In genomic region chr16:4624827-4625616, GRCh38 we compare ENCODE assay signal across 8 cellular contexts.
DNase-seq lines count a peak whose midpoint lies in the region; ATAC-seq and TF ChIP-seq lines count a peak whose summit lies in the region.

No MANE protein-coding gene starts in this region.

- H3K27ac ChIP-seq in C4-2B (peak overlapping the region; percentile 97), iPS-18a (ENCODE audit: low read length) (peak overlapping the region; percentile 1), skin epidermis (peak overlapping the region; percentile 77 to 100 (median 96))

- ATAC-seq in GM19397 (IDR thresholded peaks at IDR 0.05; ENCODE audit: unreplicated experiment) = peak; percentile 51
- ATAC-seq in HG03520 (IDR thresholded peaks at IDR 0.05; ENCODE audit: unreplicated experiment) = peak; percentile 53

- peak overlapping the region; percentile 68 for H3K4me3 ChIP-seq in iPS-18a (ENCODE audit: low read length)
- H3K4me3 ChIP-seq in skin epidermis = peak overlapping the region; percentile 89 to 100 (median 96)

- no peak for TF ChIP-seq CTCF in C4-2B (conservative IDR thresholded peaks at IDR 0.05)

- peak overlapping the region; percentile 90 for H3K9ac ChIP-seq in iPS-18a (ENCODE audit: low read length)

- peaks cover 7% of the 10 kb centered on the region for H3K4me1 ChIP-seq in iPS-18a (ENCODE audit: control insufficient read depth, low read depth, low read length)

- no peaks in the 10 kb centered on the region for H3K36me3 ChIP-seq in iPS-18a (ENCODE audit: control insufficient read depth, low read depth, low read length)

- DNase-seq in T-helper 2 cell (peak; percentile 40 to 69 (median 59)), astrocyte of the hippocampus (ENCODE audit: low read depth, low spot score) (peak; percentile 80), COR-L47 (lab: John Stamatoyannopoulos, UW) (no peak)

- no peaks in the 10 kb centered on the region for H3K27me3 ChIP-seq in iPS-18a (ENCODE audit: control insufficient read depth, insufficient read depth, low read length)

- no peaks in the 10 kb centered on the region for H3K9me3 ChIP-seq in iPS-18a (ENCODE audit: control insufficient read depth, low read depth, low read length)

Comparison
In these comparisons a context has a peak if more than half of its experiments do, and no peak if none do; other contexts are left out.
1. H3K27ac ChIP-seq: peak in every context shown above with its lines; median percentile 97 in C4-2B; 96 in skin epidermis; 1 in iPS-18a.